In genomic region chr11:46036009-46036408, GRCh38 we compare ENCODE assay signal across 23 cellular contexts.
DNase-seq lines count a peak whose midpoint lies in the region; ATAC-seq and TF ChIP-seq lines count a peak whose summit lies in the region.
"Had no signal": no experiment of that assay in that cellular context is flagged by ENCODE, and none has a peak within 500 bp of the region (broad histone marks: within the 10 kb centered on the region; RNA-seq: fewer than 3 reads in every experiment).

No MANE protein-coding gene starts in this region.

- H3K4me3 Mint-ChIP-seq in activated T-cell treated with anti-CD3 and anti-CD28 coated beads, Interleukin-2, amount 50 U/mL, for 24 hours, result no peak overlapping the region
- H3K4me3 Mint-ChIP-seq in activated naive CD4-positive, alpha-beta T cell treated with anti-CD3 and anti-CD28 coated beads for 36 hours, result no peak overlapping the region
- H3K4me3 Mint-ChIP-seq in activated T-helper 17 cell treated with anti-CD3 and anti-CD28 coated beads, Interleukin-2, amount 50 U/mL, for 72 hours, result peak overlapping the region; percentile 1
- H3K4me3 Mint-ChIP-seq in CD4-positive, alpha-beta T cell, result no peak overlapping the region
- H3K4me3 Mint-ChIP-seq: CD14-positive monocyte; CD4-positive, alpha-beta memory T cell; HFFc6 had no signal

- POLR2A ChIA-PET in CD4-positive, alpha-beta T cell (lab: Charles Lee), result no interaction called here

- H3K9me3 Mint-ChIP-seq in activated T-cell treated with anti-CD3 and anti-CD28 coated beads, Interleukin-2, amount 50 U/mL, for 24 hours, result no peaks in the 10 kb centered on the region
- no peaks in the 10 kb centered on the region for H3K9me3 Mint-ChIP-seq in activated naive CD4-positive, alpha-beta T cell treated with anti-CD3 and anti-CD28 coated beads, Interleukin-2, amount 50 U/mL, for 72 hours
- H3K9me3 Mint-ChIP-seq in activated naive CD4-positive, alpha-beta T cell treated with anti-CD3 and anti-CD28 coated beads for 36 hours, result no peaks in the 10 kb centered on the region
- no peaks in the 10 kb centered on the region for H3K9me3 Mint-ChIP-seq in activated T-helper 17 cell treated with anti-CD3 and anti-CD28 coated beads, Interleukin-2, amount 50 U/mL, for 72 hours
- no peaks in the 10 kb centered on the region for H3K9me3 Mint-ChIP-seq in CD4-positive, alpha-beta T cell
- H3K9me3 Mint-ChIP-seq: CD14-positive monocyte; CD4-positive, alpha-beta memory T cell; HFFc6 had no signal

- ATAC-seq in activated naive CD4-positive, alpha-beta T cell treated with anti-CD3 and anti-CD28 coated beads, Interleukin-2, amount 50 U/mL, for 72 hours, result peak; percentile 76 to 90
- ATAC-seq in activated T-helper 17 cell treated with anti-CD3 and anti-CD28 coated beads, Interleukin-2, amount 50 U/mL, for 72 hours (replicated peaks), result peak; percentile 91
- ATAC-seq in CD4-positive, alpha-beta T cell (ENCODE audit: poor library complexity), result no peak
- no peak for ATAC-seq in HG02870 (IDR thresholded peaks at IDR 0.05; ENCODE audit: unreplicated experiment)
- ATAC-seq: A549 had no signal

- no peak for TF ChIP-seq CTCF in CD4-positive, alpha-beta T cell (IDR thresholded peaks at IDR 0.05)

- DNase-seq in activated T-cell treated with anti-CD3 and anti-CD28 coated beads, Interleukin-2, amount 50 U/mL, for 24 hours, result no peak
- DNase-seq in activated T-cell treated with anti-CD3 and anti-CD28 coated beads, Interleukin-2, amount 50 U/mL, for 48 hours, result no peak
- no peak for DNase-seq in activated naive CD4-positive, alpha-beta T cell treated with anti-CD3 and anti-CD28 coated beads, Interleukin-2, amount 50 U/mL, for 72 hours (ENCODE audit: low spot score in 2 of 2)
- DNase-seq in activated naive CD4-positive, alpha-beta T cell treated with anti-CD3 and anti-CD28 coated beads for 36 hours, result no peak
- no peak for DNase-seq in CD4-positive, alpha-beta T cell
- DNase-seq: 8988T; ACHN; AML-193; BE2C; Calu3; CD4-positive, alpha-beta memory T cell; COR-L47; DMS53; DMS79 treated with DMSO at 0.1 percent for 48 hours; GF-D8; GM23248; HFFc6 had no signal

- H3K4me1 Mint-ChIP-seq in activated T-cell treated with anti-CD3 and anti-CD28 coated beads, Interleukin-2, amount 50 U/mL, for 24 hours (ENCODE audit: low read depth), result peaks cover 22% of the 10 kb centered on the region
- H3K4me1 Mint-ChIP-seq in activated naive CD4-positive, alpha-beta T cell treated with anti-CD3 and anti-CD28 coated beads for 36 hours (ENCODE audit: low read depth), result peaks cover 14% of the 10 kb centered on the region
- H3K4me1 Mint-ChIP-seq in activated T-helper 17 cell treated with anti-CD3 and anti-CD28 coated beads, Interleukin-2, amount 50 U/mL, for 72 hours, result peaks cover 25% of the 10 kb centered on the region
- H3K4me1 Mint-ChIP-seq in CD4-positive, alpha-beta T cell (ENCODE audit: low read depth), result peaks cover 12% of the 10 kb centered on the region

- intact Hi-C loops in activated naive CD4-positive, alpha-beta T cell treated with anti-CD3 and anti-CD28 coated beads for 36 hours (cut with micrococcal nuclease), result no loop called here
- intact Hi-C loops in CD4-positive, alpha-beta T cell (cut with DNase I, micrococcal nuclease), result no loop called here

- no peaks in the 10 kb centered on the region for H3K27me3 Mint-ChIP-seq in activated T-cell treated with anti-CD3 and anti-CD28 coated beads, Interleukin-2, amount 50 U/mL, for 24 hours
- no peaks in the 10 kb centered on the region for H3K27me3 Mint-ChIP-seq in activated naive CD4-positive, alpha-beta T cell treated with anti-CD3 and anti-CD28 coated beads for 36 hours (ENCODE audit: low read depth)
- H3K27me3 Mint-ChIP-seq in activated T-helper 17 cell treated with anti-CD3 and anti-CD28 coated beads, Interleukin-2, amount 50 U/mL, for 72 hours, result no peaks in the 10 kb centered on the region
- no peaks in the 10 kb centered on the region for H3K27me3 Mint-ChIP-seq in CD4-positive, alpha-beta T cell
- H3K27me3 Mint-ChIP-seq: CD4-positive, alpha-beta memory T cell had no signal

- no peaks in the 10 kb centered on the region for H3K27me3 ChIP-seq in CD4-positive, alpha-beta T cell (ENCODE audit: control insufficient read depth, insufficient read depth, low read length)
- H3K27me3 ChIP-seq: BE2C; BLaER1 treated with 17β-estradiol and CSF1 and Interleukin-3, amounts not matched to agents 10 nM and 100 nM had no signal

- no peaks in the 10 kb centered on the region for H3K9me3 ChIP-seq in CD4-positive, alpha-beta T cell (ENCODE audit: control insufficient read depth, low read length)
- H3K9me3 ChIP-seq: A549; BE2C; BLaER1 treated with 17β-estradiol and CSF1 and Interleukin-3, amounts not matched to agents 10 nM and 100 nM; HAP-1 had no signal

- peak overlapping the region; percentile 13 for H3K27ac Mint-ChIP-seq in activated T-cell treated with anti-CD3 and anti-CD28 coated beads, Interleukin-2, amount 50 U/mL, for 24 hours
- H3K27ac Mint-ChIP-seq in activated naive CD4-positive, alpha-beta T cell treated with anti-CD3 and anti-CD28 coated beads, Interleukin-2, amount 50 U/mL, for 72 hours, result peak overlapping the region in 1 of 2 donors; percentile 55
- H3K27ac Mint-ChIP-seq in activated naive CD4-positive, alpha-beta T cell treated with anti-CD3 and anti-CD28 coated beads for 36 hours, result no peak overlapping the region
- H3K27ac Mint-ChIP-seq in activated T-helper 17 cell treated with anti-CD3 and anti-CD28 coated beads, Interleukin-2, amount 50 U/mL, for 72 hours, result peak overlapping the region; percentile 40
- H3K27ac Mint-ChIP-seq in CD4-positive, alpha-beta T cell, result no peak overlapping the region
- H3K27ac Mint-ChIP-seq: HFFc6 had no signal

- H3K36me3 Mint-ChIP-seq in activated T-cell treated with anti-CD3 and anti-CD28 coated beads, Interleukin-2, amount 50 U/mL, for 24 hours (ENCODE audit: low read depth), result no peaks in the 10 kb centered on the region
- H3K36me3 Mint-ChIP-seq in activated naive CD4-positive, alpha-beta T cell treated with anti-CD3 and anti-CD28 coated beads, Interleukin-2, amount 50 U/mL, for 72 hours, result no peaks in the 10 kb centered on the region
- H3K36me3 Mint-ChIP-seq in activated naive CD4-positive, alpha-beta T cell treated with anti-CD3 and anti-CD28 coated beads for 36 hours (ENCODE audit: low read depth), result no peaks in the 10 kb centered on the region
- H3K36me3 Mint-ChIP-seq in activated T-helper 17 cell treated with anti-CD3 and anti-CD28 coated beads, Interleukin-2, amount 50 U/mL, for 72 hours (ENCODE audit: low read depth), result peaks cover 14% of the 10 kb centered on the region
- H3K36me3 Mint-ChIP-seq in CD4-positive, alpha-beta T cell (ENCODE audit: low read depth), result peaks cover 8% of the 10 kb centered on the region

- CTCF ChIA-PET in activated naive CD4-positive, alpha-beta T cell treated with anti-CD3 and anti-CD28 coated beads for 36 hours (lab: Charles Lee), result interaction anchor here (0.9 kb wide), 1 partner anchor 29 kb away, joined by 3 read pairs; no protein-coding TSS in a partner anchor
- CTCF ChIA-PET in CD4-positive, alpha-beta T cell (lab: Charles Lee), result no interaction called here

- no peak overlapping the region for H3K27ac ChIP-seq in CD4-positive, alpha-beta T cell (ENCODE audit: low read depth, low read length)
- H3K27ac ChIP-seq: A549; BLaER1 treated with 17β-estradiol and CSF1 and Interleukin-3, amounts not matched to agents 10 nM and 100 nM; GM23248 had no signal

Comparison
In these comparisons a context has a peak if more than half of its experiments do, and no peak if none do; other contexts are left out.
1. H3K27ac Mint-ChIP-seq: peak in activated T-cell treated with anti-CD3 and anti-CD28 coated beads, Interleukin-2, amount 50 U/mL, for 24 hours (single experiment) and activated T-helper 17 cell treated with anti-CD3 and anti-CD28 coated beads, Interleukin-2, amount 50 U/mL, for 72 hours (single experiment); none in activated naive CD4-positive, alpha-beta T cell treated with anti-CD3 and anti-CD28 coated beads for 36 hours (single experiment) and CD4-positive, alpha-beta T cell (single experiment).
2. ATAC-seq: peak in activated naive CD4-positive, alpha-beta T cell treated with anti-CD3 and anti-CD28 coated beads, Interleukin-2, amount 50 U/mL, for 72 hours (2 of 2) and activated T-helper 17 cell treated with anti-CD3 and anti-CD28 coated beads, Interleukin-2, amount 50 U/mL, for 72 hours (single experiment); none in CD4-positive, alpha-beta T cell (single experiment) and HG02870 (single experiment).